ENCODE assay signal across 21 cellular contexts in genomic region chr10:26408858-26409494, GRCh38. TPM values are rescaled to one million over a fixed set of nuclear protein-coding genes. Genes with fewer than 3 reads are reported as not detected.
DNase-seq lines count a peak whose midpoint lies in the region; ATAC-seq, FAIRE-seq and TF ChIP-seq lines count a peak whose summit lies in the region.
"Had no signal": no experiment of that assay in that cellular context is flagged by ENCODE, and none has a peak within 500 bp of the region (broad histone marks: within the 10 kb centered on the region; RNA-seq: fewer than 3 reads in every experiment).

No MANE protein-coding gene starts in this region.

- CTCF ChIA-PET in A549 (lab: Yijun Ruan, JAX), result interaction anchor here (1.3 to 2.2 kb wide), 3 partner anchors 15 to 148 kb away, joined by 3 to 5 read pairs (median 4); no protein-coding TSS in a partner anchor

- ATAC-seq in A549, result no peak
- ATAC-seq in GM18907 (IDR thresholded peaks at IDR 0.05; ENCODE audit: unreplicated experiment), result peak; percentile 71
- peak; percentile 57 for ATAC-seq in HG02642 (IDR thresholded peaks at IDR 0.05; ENCODE audit: poor library complexity, unreplicated experiment)
- ATAC-seq: left ventricle myocardium superior, PC-3, right lobe of liver had no signal

- TF ChIP-seq RAD21 in A549 (conservative IDR thresholded peaks at IDR 0.05 in 1 of 2, IDR thresholded peaks at IDR 0.05 in 1 of 2), result no peak

- H3K4me3 ChIP-seq in A549, result no peak overlapping the region
- H3K4me3 ChIP-seq: cardiac muscle cell, esophagus muscularis mucosa, right lobe of liver had no signal

- H3K4me1 ChIP-seq in A549, result peaks cover 41% of the 10 kb centered on the region
- H3K4me1 ChIP-seq: esophagus muscularis mucosa, right lobe of liver had no signal

- no peak for TF ChIP-seq CTCF in A549 (IDR thresholded peaks at IDR 0.05)

- no peak overlapping the region for H3K4me3 Mint-ChIP-seq in activated T-cell treated with anti-CD3 and anti-CD28 coated beads, Interleukin-2, amount 50 U/mL, for 24 hours

- 69% methylated on average over 5 of the region's 5 CpGs for WGBS in A549 (ENCODE audit: missing lambda C conversion rate)

- peaks cover 3% of the 10 kb centered on the region for H3K4me1 Mint-ChIP-seq in activated T-cell treated with anti-CD3 and anti-CD28 coated beads, Interleukin-2, amount 50 U/mL, for 24 hours (ENCODE audit: low read depth)

- H3K27ac ChIP-seq in A549, result peak overlapping the region; percentile 85 to 95
- H3K27ac ChIP-seq: C4-2B, cardiac muscle cell, esophagus muscularis mucosa, right lobe of liver had no signal

- no peaks in the 10 kb centered on the region for H3K27me3 Mint-ChIP-seq in activated T-cell treated with anti-CD3 and anti-CD28 coated beads, Interleukin-2, amount 50 U/mL, for 24 hours

- POLR2A ChIA-PET in A549 (lab: Yijun Ruan, JAX), result no interaction called here

- peak overlapping the region; percentile 83; the same call in 1 of the 3 replicates for H3K4me2 ChIP-seq in A549

- no peaks in the 10 kb centered on the region for H3K9me3 ChIP-seq in A549
- H3K9me3 ChIP-seq: esophagus muscularis mucosa, right lobe of liver had no signal

- no peaks in the 10 kb centered on the region for H3K36me3 Mint-ChIP-seq in activated T-cell treated with anti-CD3 and anti-CD28 coated beads, Interleukin-2, amount 50 U/mL, for 24 hours (ENCODE audit: low read depth)

- DNase-seq in A549 (ENCODE audit: low read depth in 1 of 2, low spot score in 1 of 2) (no peak), NAMALWA (ENCODE audit: low spot score) (peak; percentile 9), GM03348 (ENCODE audit: low spot score) (no peak), AG08396 (ENCODE audit: low spot score) (no peak)
- no peak for DNase-seq in activated T-cell treated with anti-CD3 and anti-CD28 coated beads, Interleukin-2, amount 50 U/mL, for 24 hours
- no peak for DNase-seq in activated CD4-positive, CD25-positive, alpha-beta regulatory T cell (lab: John Stamatoyannopoulos, UW)
- DNase-seq: activated CD4-positive, alpha-beta T cell treated with anti-CD3 and anti-CD28 coated beads for 1 hour; DMS79; left ventricle myocardium superior; NCI-H1930; NCI-H446; occipital lobe; PC-3; right lobe of liver; T-helper 9 cell had no signal

- H3K9me3 Mint-ChIP-seq in activated T-cell treated with anti-CD3 and anti-CD28 coated beads, Interleukin-2, amount 50 U/mL, for 24 hours, result no peaks in the 10 kb centered on the region

- FAIRE-seq in A549 (lab: Jason Lieb, UNC), result no peak
- FAIRE-seq: urothelium cell line had no signal

- no peak overlapping the region for H3K27ac Mint-ChIP-seq in activated T-cell treated with anti-CD3 and anti-CD28 coated beads, Interleukin-2, amount 50 U/mL, for 24 hours

- TF ChIP-seq EP300 in A549 (IDR thresholded peaks at IDR 0.05), result no peak

- no peak for TF ChIP-seq POLR2A in A549 (IDR thresholded peaks at IDR 0.05; ENCODE audit: low read length)

TF ChIP-seq in A549, 52 proteins besides CTCF, POLR2A, EP300 and RAD21:
- TF ChIP-seq ZC3H11A (IDR thresholded peaks at IDR 0.05), result peak; percentile 85
- TF ChIP-seq USF2 (IDR thresholded peaks at IDR 0.05), result no peak
- TF ChIP-seq MAX (IDR thresholded peaks at IDR 0.05), result no peak
- no peak for TF ChIP-seq HOXA7 (CRISPR knock-in tag; IDR thresholded peaks at IDR 0.05)
- TF ChIP-seq EHF (CRISPR knock-in tag; IDR thresholded peaks at IDR 0.05), result no peak
- TF ChIP-seq NFE2L2 (conservative IDR thresholded peaks at IDR 0.05; ENCODE audit: low read length), result no peak
- TF ChIP-seq JUN (IDR thresholded peaks at IDR 0.05), result no peak
- no peak for TF ChIP-seq JUNB (IDR thresholded peaks at IDR 0.05)

RNA-seq across cellular contexts. Expression of gene APBB1IP, which starts 29.2 kb away (rescaled TPM):
- polyA plus RNA-seq in A549 (2011; rRNA removed) (0.96 and 1.2 TPM in 2 replicates), A549 (2017; fragmentation: RNase III; extraction: RNeasy Plus Mini Kit Qiagen cat#74134 plus additional on column Dnase treatment) (6.6 to 9.2 TPM (median 7.5 TPM) in 3 replicates)
- polyA plus RNA-seq in A549 (2012; cell fraction: cytosol; rRNA removed), result 0.58 and 0.69 TPM in 2 replicates
- polyA plus RNA-seq in A549 (2012; cell fraction: nucleus; rRNA removed), result 0.74 and 0.97 TPM in 2 replicates
- 1.1 and 1.2 TPM in 2 replicates for polyA minus RNA-seq in A549 (2011; rRNA and poly(A)+ RNA removed)
- polyA plus RNA-seq: cardiac muscle cell had no signal

Comparison
In these comparisons a context has a peak if more than half of its experiments do, and no peak if none do; other contexts are left out.
1. ATAC-seq: peak in GM18907 (single experiment) and HG02642 (single experiment); none in A549 (0 of 2).